ENCODE assay signal across 20 cellular contexts in the genomic region with DNA sequence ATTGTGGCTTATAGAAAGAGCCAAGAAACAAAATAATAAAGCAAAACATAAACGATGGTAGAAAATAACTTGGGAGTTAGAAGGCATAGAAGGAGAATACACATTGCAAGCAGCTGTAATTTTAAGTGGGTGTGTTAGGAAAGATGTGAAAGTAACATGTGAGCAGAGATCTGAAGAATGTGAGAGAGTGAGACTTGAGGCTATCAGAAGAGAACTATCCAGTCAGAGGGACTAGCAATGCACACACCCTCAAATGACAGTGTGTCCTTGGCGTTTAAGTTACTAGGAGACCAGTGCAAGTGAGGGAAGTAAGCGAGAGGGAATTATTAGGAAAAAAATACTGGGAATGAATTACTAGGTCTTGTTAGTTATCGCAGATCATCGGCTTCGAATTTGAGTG.
"Had no signal": no experiment of that assay in that cellular context is flagged by ENCODE, and none has a peak within 500 bp of the region (broad histone marks: within the 10 kb centered on the region; RNA-seq: fewer than 3 reads in every experiment).

No MANE protein-coding gene starts in this region.

- H3K27ac Mint-ChIP-seq: activated B cell treated with CpG ODN at 0.5 μM for 24 hours; activated CD4-positive, alpha-beta memory T cell treated with anti-CD3 and anti-CD28 coated beads, Interleukin-2, amount 10 ng/mL, durations not matched to agents 7 days and 5 days; activated CD8-positive, alpha-beta memory T cell treated with anti-CD3 and anti-CD28 coated beads, Interleukin-2, amount 10 ng/mL, durations not matched to agents 7 days and 5 days; activated naive CD8-positive, alpha-beta T cell; immature natural killer cell; memory B cell; naive thymus-derived CD8-positive, alpha-beta T cell had no signal

- H3K4me3 ChIP-seq: gastrocnemius medialis, heart left ventricle, pancreas, sigmoid colon, thyroid gland had no signal

- ATAC-seq: activated CD8-positive, alpha-beta memory T cell treated with anti-CD3 and anti-CD28 coated beads, Interleukin-2, amount 10 ng/mL, durations not matched to agents 7 days and 5 days; gastrocnemius medialis; heart left ventricle; naive thymus-derived CD8-positive, alpha-beta T cell; pancreas had no signal

- H3K27me3 Mint-ChIP-seq: activated B cell treated with CpG ODN at 0.5 μM for 24 hours; activated CD8-positive, alpha-beta memory T cell treated with anti-CD3 and anti-CD28 coated beads, Interleukin-2, amount 10 ng/mL, durations not matched to agents 7 days and 5 days; activated naive CD8-positive, alpha-beta T cell; memory B cell; naive thymus-derived CD8-positive, alpha-beta T cell had no signal

- H3K27me3 ChIP-seq: gastrocnemius medialis, heart left ventricle, pancreas, sigmoid colon, thyroid gland had no signal

- H3K4me1 ChIP-seq: gastrocnemius medialis, heart left ventricle, pancreas, thyroid gland had no signal

- H3K4me3 Mint-ChIP-seq: activated B cell treated with CpG ODN at 0.5 μM for 24 hours; activated CD4-positive, alpha-beta memory T cell treated with anti-CD3 and anti-CD28 coated beads, Interleukin-2, amount 10 ng/mL, durations not matched to agents 7 days and 5 days; activated CD8-positive, alpha-beta memory T cell treated with anti-CD3 and anti-CD28 coated beads, Interleukin-2, amount 10 ng/mL, durations not matched to agents 7 days and 5 days; activated naive CD8-positive, alpha-beta T cell; immature natural killer cell; memory B cell; naive thymus-derived CD8-positive, alpha-beta T cell had no signal

- H3K9me3 Mint-ChIP-seq: activated B cell treated with CpG ODN at 0.5 μM for 24 hours; activated CD4-positive, alpha-beta memory T cell treated with anti-CD3 and anti-CD28 coated beads, Interleukin-2, amount 10 ng/mL, durations not matched to agents 7 days and 5 days; immature natural killer cell; memory B cell; naive thymus-derived CD8-positive, alpha-beta T cell had no signal

- DNase-seq: activated B cell treated with CpG ODN at 0.5 μM for 24 hours; activated CD4-positive, alpha-beta memory T cell treated with anti-CD3 and anti-CD28 coated beads, Interleukin-2, amount 10 ng/mL, durations not matched to agents 7 days and 5 days; activated CD4-positive, alpha-beta T cell treated with anti-CD3 and anti-CD28 coated beads for 4 hours; activated CD8-positive, alpha-beta memory T cell treated with anti-CD3 and anti-CD28 coated beads, Interleukin-2, amount 10 ng/mL, durations not matched to agents 7 days and 5 days; amniotic stem cell; gastrocnemius medialis; heart left ventricle; immature natural killer cell; naive thymus-derived CD8-positive, alpha-beta T cell; pancreas; sigmoid colon; stimulated activated CD4-positive, alpha-beta T cell treated with anti-CD3 and anti-CD28 coated beads, Interleukin-12 subunit alpha, Interleukin-12 subunit beta, amount 100 ng/mL, for 4 hours; stimulated activated CD4-positive, alpha-beta T cell treated with anti-CD3 and anti-CD28 coated beads, Interleukin-2, amount 100 ng/mL, for 24 hours; stimulated activated naive CD4-positive, alpha-beta T cell treated with Interleukin-2 at 50 U/mL for 16 hours; T-helper 1 cell; T-helper 9 cell; thyroid gland had no signal

- H3K4me1 Mint-ChIP-seq: activated B cell treated with CpG ODN at 0.5 μM for 24 hours; activated CD4-positive, alpha-beta memory T cell treated with anti-CD3 and anti-CD28 coated beads, Interleukin-2, amount 10 ng/mL, durations not matched to agents 7 days and 5 days; activated CD8-positive, alpha-beta memory T cell treated with anti-CD3 and anti-CD28 coated beads, Interleukin-2, amount 10 ng/mL, durations not matched to agents 7 days and 5 days; immature natural killer cell; memory B cell; naive thymus-derived CD8-positive, alpha-beta T cell had no signal

- H3K27ac ChIP-seq: epithelial cell of prostate, gastrocnemius medialis, heart left ventricle, pancreas, sigmoid colon, thyroid gland had no signal

- H3K36me3 ChIP-seq: gastrocnemius medialis, heart left ventricle, pancreas, sigmoid colon, thyroid gland had no signal

- H3K9me3 ChIP-seq: gastrocnemius medialis, heart left ventricle, pancreas, sigmoid colon, thyroid gland had no signal

- H3K36me3 Mint-ChIP-seq: activated CD8-positive, alpha-beta memory T cell treated with anti-CD3 and anti-CD28 coated beads, Interleukin-2, amount 10 ng/mL, durations not matched to agents 7 days and 5 days; activated naive CD8-positive, alpha-beta T cell; immature natural killer cell; memory B cell; naive thymus-derived CD8-positive, alpha-beta T cell had no signal
